In the genomic region with DNA sequence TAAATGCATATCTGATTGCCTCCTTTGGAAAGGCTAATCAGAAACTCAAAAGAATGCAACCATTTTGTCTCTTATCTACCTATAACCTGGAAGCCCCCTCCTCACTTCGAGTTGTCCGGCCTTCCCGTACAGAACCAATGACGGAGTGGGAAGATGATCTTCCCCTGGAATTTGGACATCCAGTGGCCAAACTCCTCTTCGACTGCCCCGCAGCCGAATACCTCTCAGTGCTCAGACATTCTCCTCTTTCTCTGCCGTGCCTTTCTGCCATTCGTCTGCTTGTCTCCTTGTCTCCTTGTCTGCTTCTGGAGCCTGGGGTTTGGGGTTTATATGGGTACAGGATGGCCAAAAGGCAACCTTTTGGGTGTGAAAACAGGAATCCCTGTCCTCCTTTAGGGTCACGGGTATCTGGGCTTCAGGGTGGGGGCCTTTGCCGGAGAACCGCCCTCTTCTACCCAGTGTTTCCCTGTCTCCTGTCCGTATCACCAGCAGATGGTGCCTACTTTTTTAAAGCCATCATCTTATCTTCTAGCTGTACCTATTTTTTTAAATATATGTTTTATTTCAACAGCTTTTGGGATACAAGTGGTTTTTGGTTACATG, we compare ENCODE assay signal across 28 cellular contexts.
"Had no signal": no experiment of that assay in that cellular context is flagged by ENCODE, and none has a peak within 500 bp of the region (broad histone marks: within the 10 kb centered on the region; RNA-seq: fewer than 3 reads in every experiment).

No MANE protein-coding gene starts in this region.

- H3K36me3 Mint-ChIP-seq: stimulated activated effector memory CD8-positive, alpha-beta T cell treated with anti-CD3 and anti-CD28 coated beads, Interleukin-12 subunit alpha, Interleukin-12 subunit beta, amount 100 ng/mL, for 72 hours had no signal

- H3K9me3 Mint-ChIP-seq: activated T-cell treated with anti-CD3 and anti-CD28 coated beads, Interleukin-2, amount 50 U/mL, for 4 hours; activated T-helper 17 cell treated with anti-CD3 and anti-CD28 coated beads, Interleukin-2, amount 50 U/mL, for 72 hours; dendritic cell treated with granulocyte-macrophage colony-stimulating factor and Interleukin-4, amounts not matched to agents 40 ng/mL and 50 ng/mL, for 4 days; nephron; stimulated activated effector memory CD8-positive, alpha-beta T cell treated with anti-CD3 and anti-CD28 coated beads, Interleukin-12 subunit alpha, Interleukin-12 subunit beta, amount 100 ng/mL, for 72 hours; stimulated activated naive CD8-positive, alpha-beta T cell treated with anti-CD3 and anti-CD28 coated beads, Interleukin-15, amount 100 ng/mL, for 72 hours had no signal

- H3K9me3 ChIP-seq: esophagus squamous epithelium, heart right ventricle, left ventricle myocardium inferior, ovary, right lobe of liver, tibial nerve, uterus had no signal

- H3K4me1 Mint-ChIP-seq: stimulated activated effector memory CD8-positive, alpha-beta T cell treated with anti-CD3 and anti-CD28 coated beads, Interleukin-12 subunit alpha, Interleukin-12 subunit beta, amount 100 ng/mL, for 72 hours had no signal

- H3K27me3 Mint-ChIP-seq: stimulated activated naive CD8-positive, alpha-beta T cell treated with anti-CD3 and anti-CD28 coated beads, Interleukin-15, amount 100 ng/mL, for 72 hours had no signal

- H3K27ac ChIP-seq: epithelial cell of prostate, esophagus squamous epithelium, heart right ventricle, left ventricle myocardium inferior, ovary, right lobe of liver, skin epidermis, tibial nerve, uterus, VCaP had no signal

- H3K27me3 ChIP-seq: ovary, right lobe of liver, tibial nerve, uterus had no signal

- DNase-seq: activated CD4-positive, alpha-beta T cell treated with anti-CD3 and anti-CD28 coated beads for 48 hours; activated CD4-positive, alpha-beta T cell treated with anti-CD3 and anti-CD28 coated beads, Interleukin-2, amount 50 U/mL, for 48 hours; activated gamma-delta T cell treated with Interleukin-2 at 50 U/mL for 16 hours; activated naive CD4-positive, alpha-beta T cell treated with anti-CD3 and anti-CD28 coated beads, Interleukin-2, amount 50 U/mL, for 16 hours; activated T-cell treated with anti-CD3 and anti-CD28 coated beads, Interleukin-2, amount 50 U/mL, for 4 hours; amniotic stem cell; central memory CD4-positive, alpha-beta T cell; effector CD8-positive, alpha-beta T cell; esophagus squamous epithelium; foreskin melanocyte; heart right ventricle; left ventricle myocardium inferior; ovary; right lobe of liver; stimulated activated CD4-positive, alpha-beta T cell treated with anti-CD3 and anti-CD28 coated beads, Interleukin-12 subunit alpha, Interleukin-12 subunit beta, amount 100 ng/mL, for 4 hours; stimulated activated CD4-positive, alpha-beta T cell treated with anti-CD3 and anti-CD28 coated beads, Interleukin-4, amount 100 ng/mL, for 24 hours; stimulated activated naive CD8-positive, alpha-beta T cell treated with anti-CD3 and anti-CD28 coated beads, Interleukin-15, amount 100 ng/mL, for 72 hours; uterus had no signal

- H3K27ac Mint-ChIP-seq: activated T-helper 17 cell treated with anti-CD3 and anti-CD28 coated beads, Interleukin-2, amount 50 U/mL, for 72 hours; dendritic cell treated with granulocyte-macrophage colony-stimulating factor and Interleukin-4, amounts not matched to agents 40 ng/mL and 50 ng/mL, for 4 days; progenitor cell of endocrine pancreas; stimulated activated effector memory CD8-positive, alpha-beta T cell treated with anti-CD3 and anti-CD28 coated beads, Interleukin-12 subunit alpha, Interleukin-12 subunit beta, amount 100 ng/mL, for 72 hours had no signal

- H3K4me3 Mint-ChIP-seq: activated T-cell treated with anti-CD3 and anti-CD28 coated beads, Interleukin-2, amount 50 U/mL, for 4 hours; activated T-helper 17 cell treated with anti-CD3 and anti-CD28 coated beads, Interleukin-2, amount 50 U/mL, for 72 hours; dendritic cell treated with granulocyte-macrophage colony-stimulating factor and Interleukin-4, amounts not matched to agents 40 ng/mL and 50 ng/mL, for 4 days; nephron; stimulated activated effector memory CD8-positive, alpha-beta T cell treated with anti-CD3 and anti-CD28 coated beads, Interleukin-12 subunit alpha, Interleukin-12 subunit beta, amount 100 ng/mL, for 72 hours; stimulated activated naive CD8-positive, alpha-beta T cell treated with anti-CD3 and anti-CD28 coated beads, Interleukin-15, amount 100 ng/mL, for 72 hours had no signal

- ATAC-seq: activated T-cell treated with anti-CD3 and anti-CD28 coated beads, Interleukin-2, amount 50 U/mL, for 4 hours; activated T-helper 17 cell treated with anti-CD3 and anti-CD28 coated beads, Interleukin-2, amount 50 U/mL, for 72 hours; heart right ventricle; right lobe of liver; stimulated activated effector memory CD8-positive, alpha-beta T cell treated with anti-CD3 and anti-CD28 coated beads, Interleukin-12 subunit alpha, Interleukin-12 subunit beta, amount 100 ng/mL, for 72 hours; stimulated activated naive CD8-positive, alpha-beta T cell treated with anti-CD3 and anti-CD28 coated beads, Interleukin-15, amount 100 ng/mL, for 72 hours had no signal

- H3K4me3 ChIP-seq: esophagus squamous epithelium, heart right ventricle, left ventricle myocardium inferior, lung, ovary, right lobe of liver, skin epidermis, tibial nerve, uterus had no signal
